In the genomic region with DNA sequence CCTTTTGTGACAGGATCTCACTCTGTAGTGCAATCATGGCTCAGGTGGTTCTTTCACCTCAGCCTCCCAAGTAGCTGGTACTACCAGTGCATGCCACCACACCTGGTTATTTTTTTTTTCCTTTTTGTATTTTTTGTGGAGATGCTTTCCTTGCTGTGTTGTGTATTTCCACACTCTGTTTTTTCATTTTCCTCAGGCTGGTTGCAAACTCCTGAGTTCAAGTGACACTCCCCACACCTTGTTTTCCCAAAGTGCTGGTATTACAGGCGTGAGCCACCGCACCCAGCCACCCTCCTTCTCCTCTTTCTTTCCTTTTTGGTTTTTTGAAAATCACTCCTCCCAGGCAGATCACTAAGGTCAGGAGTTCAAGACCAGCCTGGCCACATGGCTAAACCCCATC, we compare ENCODE assay signal across 19 cellular contexts.
"Had no signal": no experiment of that assay in that cellular context is flagged by ENCODE, and none has a peak within 500 bp of the region (broad histone marks: within the 10 kb centered on the region; RNA-seq: fewer than 3 reads in every experiment).

No MANE protein-coding gene starts in this region.

- H3K27ac Mint-ChIP-seq: T-cell had no signal

- H3K4me3 ChIP-seq: SJSA1 had no signal

- H3K27ac ChIP-seq: SJSA1 had no signal

- H3K4me1 Mint-ChIP-seq: T-cell had no signal

- H3K36me3 Mint-ChIP-seq: T-cell had no signal

- H3K9me3 ChIP-seq: SJSA1, SK-N-SH had no signal

- H3K9me3 Mint-ChIP-seq: T-cell had no signal

- H3K4me1 ChIP-seq: SJSA1 had no signal

- H3K27me3 ChIP-seq: SJSA1 had no signal

- H3K4me2 ChIP-seq: SK-N-SH had no signal

- DNase-seq: KBM-7, NCI-H1092, NCI-H1436 treated with DMSO at 0.1 percent for 48 hours, NCI-H1694, NCI-H187 treated with DMSO at 0.1 percent for 48 hours, NCI-H2029 treated with DMSO at 0.1 percent for 48 hours, NCI-H2171 treated with DMSO at 0.1 percent for 48 hours, NCI-H345, NCI-H446 treated with DMSO at 0.1 percent for 48 hours, NCI-H524, NCI-H526 treated with DMSO at 0.1 percent for 48 hours, NCI-H774, Right ventricle myocardium superior, RPMI8226, SIG-M5, SK-N-SH, SW 1271, T-cell had no signal

- H3K36me3 ChIP-seq: SJSA1 had no signal

- H3K4me3 Mint-ChIP-seq: T-cell had no signal

- H3K9ac ChIP-seq: SK-N-SH had no signal
